30 cellular contexts compared by ENCODE assay signal in the genomic region with DNA sequence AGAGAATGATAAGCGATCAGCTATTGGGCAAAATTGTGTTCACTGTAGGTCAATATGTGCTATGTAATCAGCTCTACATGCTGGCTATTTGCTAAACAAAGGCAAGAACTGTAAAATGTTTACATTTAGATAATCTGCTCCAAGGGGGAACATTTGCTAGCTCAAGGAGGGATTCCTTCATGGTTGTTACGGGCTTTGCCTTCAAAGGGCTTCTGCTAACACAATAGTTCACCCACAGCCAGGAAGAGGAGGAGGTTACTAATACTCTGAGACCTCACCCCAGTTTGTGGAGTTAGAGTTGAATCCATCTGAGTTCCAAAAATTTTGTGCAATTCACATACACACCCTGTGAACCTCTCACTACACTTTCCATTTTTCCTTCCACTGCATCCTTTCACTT.
"Had no signal": no experiment of that assay in that cellular context is flagged by ENCODE, and none has a peak within 500 bp of the region (broad histone marks: within the 10 kb centered on the region; RNA-seq: fewer than 3 reads in every experiment).

No MANE protein-coding gene starts in this region.

- H3K4me1 ChIP-seq: left lung, lower lobe of right lung, pancreas, prostate gland, stomach, testis, thyroid gland, uterus had no signal

- H3K4me3 Mint-ChIP-seq: immature natural killer cell; mesothelial cell of epicardium; naive B cell; natural killer cell; nephron progenitor cell; stimulated activated naive B cell treated with anti-CD40 and anti-IgM and Interleukin-4, amounts not matched to agents 10 μg/mL and 1 μg/mL and 100 μg/mL, for 72 hours; type B pancreatic cell had no signal

- H3K4me3 ChIP-seq: left lung, lower lobe of right lung, pancreas, prostate gland, skin epidermis, stomach, testis, thyroid gland, uterus had no signal

- ATAC-seq: left colon; left lung; lower lobe of right lung; natural killer cell; pancreas; right cardiac atrium; sciatic nerve; stimulated activated naive B cell treated with anti-CD40 and anti-IgM and Interleukin-4, amounts not matched to agents 10 μg/mL and 1 μg/mL and 100 μg/mL, for 72 hours; stimulated activated naive CD8-positive, alpha-beta T cell treated with anti-CD3 and anti-CD28 coated beads, Interleukin-15, Interleukin-2, amounts not matched to agents 100 U/mL and 50 U/mL, for 24 hours had no signal

- H3K9me3 ChIP-seq: left lung, lower lobe of right lung, pancreas, prostate gland, stomach, testis, thyroid gland, uterus had no signal

- H3K27ac Mint-ChIP-seq: immature natural killer cell; mesothelial cell of epicardium; naive B cell; natural killer cell; nephron progenitor cell; stimulated activated naive B cell treated with anti-CD40 and anti-IgM and Interleukin-4, amounts not matched to agents 10 μg/mL and 1 μg/mL and 100 μg/mL, for 72 hours; type B pancreatic cell had no signal

- H3K27ac ChIP-seq: left lung, lower lobe of right lung, pancreas, prostate gland, skin epidermis, stomach, testis, thyroid gland, uterus had no signal

- H3K27me3 ChIP-seq: left lung, pancreas, stomach, testis, thyroid gland, uterus had no signal

- DNase-seq: hippocampal formation; immature natural killer cell; kidney; left colon; left lung; lower lobe of right lung; mammary epithelial cell; mesenchymal stem cell; naive B cell; natural killer cell; nephron progenitor cell; pancreas; posterior cingulate gyrus; retina; right cardiac atrium; stimulated activated CD4-positive, alpha-beta T cell treated with anti-CD3 and anti-CD28 coated beads, Interleukin-12 subunit alpha, Interleukin-12 subunit beta, amount 100 ng/mL, for 4 hours; stimulated activated CD4-positive, alpha-beta T cell treated with anti-CD3 and anti-CD28 coated beads, Interleukin-15, amount 100 ng/mL, for 24 hours; stimulated activated CD4-positive, alpha-beta T cell treated with anti-CD3 and anti-CD28 coated beads, Interleukin-2, amount 100 ng/mL, for 24 hours; stimulated activated CD4-positive, alpha-beta T cell treated with anti-CD3 and anti-CD28 coated beads, Interleukin-4, amount 100 ng/mL, for 1 hour; stimulated activated naive B cell treated with anti-CD40 and anti-IgM and Interleukin-4, amounts not matched to agents 10 μg/mL and 1 μg/mL and 100 μg/mL, for 72 hours; stimulated activated naive CD8-positive, alpha-beta T cell treated with anti-CD3 and anti-CD28 coated beads, Interleukin-15, Interleukin-2, amounts not matched to agents 100 U/mL and 50 U/mL, for 24 hours; stomach; testis; thyroid gland; uterus had no signal

- H3K36me3 ChIP-seq: left lung, lower lobe of right lung, pancreas, prostate gland, stomach, thyroid gland, uterus had no signal

- H3K4me1 Mint-ChIP-seq: immature natural killer cell; mesothelial cell of epicardium; naive B cell; natural killer cell; nephron progenitor cell; stimulated activated naive B cell treated with anti-CD40 and anti-IgM and Interleukin-4, amounts not matched to agents 10 μg/mL and 1 μg/mL and 100 μg/mL, for 72 hours had no signal

- H3K36me3 Mint-ChIP-seq: immature natural killer cell; mesothelial cell of epicardium; naive B cell; natural killer cell; stimulated activated naive B cell treated with anti-CD40 and anti-IgM and Interleukin-4, amounts not matched to agents 10 μg/mL and 1 μg/mL and 100 μg/mL, for 72 hours; type B pancreatic cell had no signal

- H3K9me3 Mint-ChIP-seq: immature natural killer cell; mesothelial cell of epicardium; naive B cell; natural killer cell; nephron progenitor cell; stimulated activated naive B cell treated with anti-CD40 and anti-IgM and Interleukin-4, amounts not matched to agents 10 μg/mL and 1 μg/mL and 100 μg/mL, for 72 hours; type B pancreatic cell had no signal

- H3K27me3 Mint-ChIP-seq: naive B cell; stimulated activated naive B cell treated with anti-CD40 and anti-IgM and Interleukin-4, amounts not matched to agents 10 μg/mL and 1 μg/mL and 100 μg/mL, for 72 hours had no signal
